12 cellular contexts compared by ENCODE assay signal in genomic region chr11:2143652-2144548, GRCh38. TPM values are rescaled to one million over a fixed set of nuclear protein-coding genes. Genes with fewer than 3 reads are reported as not detected.
DNase-seq lines count a peak whose midpoint lies in the region; ATAC-seq lines count a peak whose summit lies in the region.
"Had no signal": no experiment of that assay in that cellular context is flagged by ENCODE, and none has a peak within 500 bp of the region (broad histone marks: within the 10 kb centered on the region; RNA-seq: fewer than 3 reads in every experiment).

No MANE protein-coding gene starts in this region.

- intact Hi-C loops in naive thymus-derived CD4-positive, alpha-beta T cell (cut with micrococcal nuclease), result loop anchor here in 1 of 2 donors (5.0 kb wide), 1 partner anchor 67 kb away; no protein-coding TSS in a partner anchor
- intact Hi-C loops in left colon (cut with DNase I, micrococcal nuclease), result no loop called here

- POLR2A ChIA-PET in activated naive CD8-positive, alpha-beta T cell treated with anti-CD3 and anti-CD28 coated beads, Interleukin-2, amount 10 ng/mL, durations not matched to agents 7 days and 5 days (lab: Charles Lee), result no interaction called here
- POLR2A ChIA-PET in naive thymus-derived CD4-positive, alpha-beta T cell (lab: Charles Lee), result interaction anchor here (0.6 kb wide), 1 partner anchor 161 kb away, joined by 3 read pairs; no protein-coding TSS in a partner anchor

- H3K4me1 Mint-ChIP-seq in activated naive CD8-positive, alpha-beta T cell treated with anti-CD3 and anti-CD28 coated beads, Interleukin-2, amount 10 ng/mL, durations not matched to agents 7 days and 5 days, result peaks cover 2% of the 10 kb centered on the region
- peaks cover 0 to 14% (median 9%) of the 10 kb centered on the region in 7 donors for H3K4me1 Mint-ChIP-seq in naive thymus-derived CD4-positive, alpha-beta T cell

- H3K27ac Mint-ChIP-seq in activated naive CD8-positive, alpha-beta T cell treated with anti-CD3 and anti-CD28 coated beads, Interleukin-2, amount 10 ng/mL, durations not matched to agents 7 days and 5 days, result no peak overlapping the region
- peak overlapping the region in 1 of 9 donors; percentile 23 for H3K27ac Mint-ChIP-seq in naive thymus-derived CD4-positive, alpha-beta T cell

- no peaks in the 10 kb centered on the region for H3K36me3 ChIP-seq in naive thymus-derived CD4-positive, alpha-beta T cell (ENCODE audit: control insufficient read depth in 2 of 3, insufficient read depth in 3 of 3, low read length in 3 of 3)

- no peak overlapping the region for H3K4me3 Mint-ChIP-seq in activated naive CD8-positive, alpha-beta T cell treated with anti-CD3 and anti-CD28 coated beads, Interleukin-2, amount 10 ng/mL, durations not matched to agents 7 days and 5 days
- peak overlapping the region in 6 of 10 donors; percentile 16 to 61 (median 46) for H3K4me3 Mint-ChIP-seq in naive thymus-derived CD4-positive, alpha-beta T cell
- H3K4me3 Mint-ChIP-seq: activated CD4-positive, alpha-beta T cell treated with anti-CD3 and anti-CD28 coated beads, Interleukin-2, amount 10 ng/mL, durations not matched to agents 7 days and 5 days had no signal

- no peaks in the 10 kb centered on the region for H3K36me3 Mint-ChIP-seq in activated naive CD8-positive, alpha-beta T cell treated with anti-CD3 and anti-CD28 coated beads, Interleukin-2, amount 10 ng/mL, durations not matched to agents 7 days and 5 days
- H3K36me3 Mint-ChIP-seq in naive thymus-derived CD4-positive, alpha-beta T cell, result no peaks in the 10 kb centered on the region

- peaks cover 69% of the 10 kb centered on the region for H3K27me3 Mint-ChIP-seq in activated naive CD8-positive, alpha-beta T cell treated with anti-CD3 and anti-CD28 coated beads, Interleukin-2, amount 10 ng/mL, durations not matched to agents 7 days and 5 days
- H3K27me3 Mint-ChIP-seq in naive thymus-derived CD4-positive, alpha-beta T cell, result peaks cover 35 to 70% (median 61%) of the 10 kb centered on the region in 5 donors

- no peak overlapping the region for H3K27ac ChIP-seq in naive thymus-derived CD4-positive, alpha-beta T cell (ENCODE audit: low read depth, low read length)
- H3K27ac ChIP-seq: body of pancreas had no signal

- peaks cover 4 to 7% of the 10 kb centered on the region in 2 donors for H3K27me3 ChIP-seq in naive thymus-derived CD4-positive, alpha-beta T cell (ENCODE audit: control insufficient read depth in 2 of 2, insufficient read depth in 2 of 2, low read length in 2 of 2)

- CTCF ChIA-PET in naive thymus-derived CD4-positive, alpha-beta T cell (lab: Charles Lee), result interaction anchor here (1.0 kb wide), 1 partner anchor 107 kb away, joined by 3 read pairs; no protein-coding TSS in a partner anchor

- no peak overlapping the region for H3K4me3 ChIP-seq in naive thymus-derived CD4-positive, alpha-beta T cell (ENCODE audit: low read length)
- H3K4me3 ChIP-seq: body of pancreas had no signal

- no peaks in the 10 kb centered on the region for H3K9me3 ChIP-seq in naive thymus-derived CD4-positive, alpha-beta T cell (ENCODE audit: control insufficient read depth in 2 of 3, low read length in 3 of 3)
- H3K9me3 ChIP-seq: body of pancreas had no signal

- DNase-seq in stimulated activated CD4-positive, alpha-beta T cell treated with anti-CD3 and anti-CD28 coated beads, Interleukin-4, amount 100 ng/mL, for 1 hour, result peak; percentile 40
- no peak for DNase-seq in stimulated activated CD4-positive, alpha-beta T cell treated with anti-CD3 and anti-CD28 coated beads, Interleukin-2, amount 100 ng/mL, for 48 hours
- no peak for DNase-seq in activated naive CD8-positive, alpha-beta T cell treated with anti-CD3 and anti-CD28 coated beads, Interleukin-2, amount 10 ng/mL, durations not matched to agents 7 days and 5 days
- no peak for DNase-seq in naive thymus-derived CD4-positive, alpha-beta T cell
- DNase-seq in NCI-H146 (lab: John Stamatoyannopoulos, UW) (no peak), germinal center (ENCODE audit: low spot score) (no peak), left colon (no peak)
- DNase-seq: activated CD4-positive, alpha-beta T cell treated with anti-CD3 and anti-CD28 coated beads, Interleukin-2, amount 10 ng/mL, durations not matched to agents 7 days and 5 days; body of pancreas; Calu3 had no signal

- peak; percentile 35 for ATAC-seq in activated naive CD8-positive, alpha-beta T cell treated with anti-CD3 and anti-CD28 coated beads, Interleukin-2, amount 10 ng/mL, durations not matched to agents 7 days and 5 days (ENCODE audit: low read depth)
- no peak for ATAC-seq in naive thymus-derived CD4-positive, alpha-beta T cell
- no peak for ATAC-seq in left colon
- no peak for ATAC-seq in GM21381 (IDR thresholded peaks at IDR 0.05; ENCODE audit: unreplicated experiment)
- ATAC-seq: body of pancreas had no signal

- no peaks in the 10 kb centered on the region for H3K4me1 ChIP-seq in naive thymus-derived CD4-positive, alpha-beta T cell (ENCODE audit: control insufficient read depth in 2 of 2, insufficient read depth in 2 of 2, low read length in 2 of 2)

- no peaks in the 10 kb centered on the region for H3K9me3 Mint-ChIP-seq in activated naive CD8-positive, alpha-beta T cell treated with anti-CD3 and anti-CD28 coated beads, Interleukin-2, amount 10 ng/mL, durations not matched to agents 7 days and 5 days
- H3K9me3 Mint-ChIP-seq in naive thymus-derived CD4-positive, alpha-beta T cell, result no peaks in the 10 kb centered on the region
- H3K9me3 Mint-ChIP-seq: activated CD4-positive, alpha-beta T cell treated with anti-CD3 and anti-CD28 coated beads, Interleukin-2, amount 10 ng/mL, durations not matched to agents 7 days and 5 days had no signal

RNA-seq across cellular contexts. Expression of gene IGF2, which starts 4.7 kb away (rescaled TPM):
- total RNA-seq in activated naive CD8-positive, alpha-beta T cell treated with anti-CD3 and anti-CD28 coated beads, Interleukin-2, amount 10 ng/mL, durations not matched to agents 7 days and 5 days, result not detected
- total RNA-seq in naive thymus-derived CD4-positive, alpha-beta T cell, result under 1 TPM in 1 of 5 experiments, not detected in 4; 0.36 TPM
- not detected for polyA plus RNA-seq in naive thymus-derived CD4-positive, alpha-beta T cell
- 10 to 100 TPM in 1 of 2 donors, 1 to 10 TPM in 1; 7.3 to 10.8 TPM for total RNA-seq in left colon

RNA-seq across cellular contexts. Expression of gene INS, which starts 17.1 kb away (rescaled TPM):
- total RNA-seq in activated naive CD8-positive, alpha-beta T cell treated with anti-CD3 and anti-CD28 coated beads, Interleukin-2, amount 10 ng/mL, durations not matched to agents 7 days and 5 days, result not detected
- total RNA-seq in naive thymus-derived CD4-positive, alpha-beta T cell, result not detected
- not detected for polyA plus RNA-seq in naive thymus-derived CD4-positive, alpha-beta T cell
- 1 to 10 TPM in 1 of 2 donors, not detected in 1; 1.3 TPM for total RNA-seq in left colon
- total RNA-seq: activated CD4-positive, alpha-beta T cell treated with anti-CD3 and anti-CD28 coated beads, Interleukin-2, amount 10 ng/mL, durations not matched to agents 7 days and 5 days; Calu3; fibroblast of lung had no signal
- polyA plus RNA-seq: fibroblast of lung had no signal

RNA-seq across cellular contexts. Expression of gene TH, which starts 27.7 kb away (rescaled TPM):
- not detected for total RNA-seq in activated naive CD8-positive, alpha-beta T cell treated with anti-CD3 and anti-CD28 coated beads, Interleukin-2, amount 10 ng/mL, durations not matched to agents 7 days and 5 days
- total RNA-seq in naive thymus-derived CD4-positive, alpha-beta T cell, result not detected
- polyA plus RNA-seq in naive thymus-derived CD4-positive, alpha-beta T cell, result not detected
- total RNA-seq in left colon, result not detected
- total RNA-seq: activated CD4-positive, alpha-beta T cell treated with anti-CD3 and anti-CD28 coated beads, Interleukin-2, amount 10 ng/mL, durations not matched to agents 7 days and 5 days; Calu3 had no signal
- polyA plus RNA-seq: fibroblast of lung had no signal

Comparison
In these comparisons a context has a peak if more than half of its experiments do, and no peak if none do; other contexts are left out.
1. RNA of gene IGF2, which starts 4.7 kb away (total RNA-seq): 7.3 to 10.8 TPM in left colon; 0.36 TPM in naive thymus-derived CD4-positive, alpha-beta T cell and not detected in activated naive CD8-positive, alpha-beta T cell treated with anti-CD3 and anti-CD28 coated beads, Interleukin-2, amount 10 ng/mL, durations not matched to agents 7 days and 5 days; every median in the first group is over 4 times any median in the second.